ENCODE assay signal across 12 cellular contexts in genomic region chr21:41947596-41948403, GRCh38. TPM values are rescaled to one million over a fixed set of nuclear protein-coding genes. Genes with fewer than 3 reads are reported as not detected.
A peak's percentile ranks its signal among the peaks of the same experiment; 100 is the strongest.
DNase-seq lines count a peak whose midpoint lies in the region; ATAC-seq and TF ChIP-seq lines count a peak whose summit lies in the region.
"Had no signal": no experiment of that assay in that cellular context is flagged by ENCODE, and none has a peak within 500 bp of the region (broad histone marks: within the 10 kb centered on the region; RNA-seq: fewer than 3 reads in every experiment).

No MANE protein-coding gene starts in this region.

- no peak overlapping the region for H3K27ac Mint-ChIP-seq in endodermal cell

- ATAC-seq in Right ventricle myocardium inferior (peak; percentile 35), GM21447 (IDR thresholded peaks at IDR 0.05; ENCODE audit: unreplicated experiment) (no peak), GM21360 (IDR thresholded peaks at IDR 0.05; ENCODE audit: unreplicated experiment) (no peak)

- H3K36me3 ChIP-seq in esophagus squamous epithelium (peaks cover 0 to 4% (median 0%) of the 10 kb centered on the region in 3 donors), endodermal cell (ENCODE audit: control insufficient read depth, insufficient read depth, low read length) (no peaks in the 10 kb centered on the region)
- H3K36me3 ChIP-seq: pancreas had no signal

- TF ChIP-seq POLR2A in esophagus squamous epithelium (IDR thresholded peaks at IDR 0.05), result no peak

- no peak for DNase-seq in Right ventricle myocardium inferior (ENCODE audit: missing footprints)
- no peak for DNase-seq in cardiac septum (ENCODE audit: low spot score)
- DNase-seq in esophagus squamous epithelium (lab: John Stamatoyannopoulos, UW), result no peak
- peak; percentile 81 for DNase-seq in myocyte (ENCODE audit: low read depth)
- DNase-seq in NCI-H748 treated with DMSO at 0.1 percent for 48 hours (lab: John Stamatoyannopoulos, UW), result no peak
- DNase-seq in endodermal cell, result no peak
- DNase-seq: 8988T, amniotic stem cell, pancreas, PC-9 had no signal

- 39 to 48% methylated on average over 7 of the region's 14 CpGs for WGBS in esophagus squamous epithelium, 2 donors
- 92 to 96% methylated on average over 3 to 14 of the region's 14 CpGs for WGBS in endodermal cell (ENCODE audit: insufficient coverage in 1 of 2, insufficient read length in 1 of 2), 2 experiments

- H3K27ac ChIP-seq in esophagus squamous epithelium (peak overlapping the region; percentile 42 to 73 (median 64)), endodermal cell (ENCODE audit: low read depth, low read length) (no peak overlapping the region)
- H3K27ac ChIP-seq: pancreas, PC-9 had no signal

- H3K27me3 ChIP-seq in esophagus squamous epithelium (no peaks in the 10 kb centered on the region), endodermal cell (ENCODE audit: control insufficient read depth, insufficient read depth, low read length, poor library complexity, severe bottlenecking) (peaks cover 18% of the 10 kb centered on the region)
- H3K27me3 ChIP-seq: pancreas had no signal

- H3K9me3 Mint-ChIP-seq in endodermal cell, result no peaks in the 10 kb centered on the region

- H3K9ac ChIP-seq in endodermal cell (ENCODE audit: extremely low read depth, low read length, poor library complexity, severe bottlenecking), result no peak overlapping the region

- TF ChIP-seq CTCF in esophagus squamous epithelium (IDR thresholded peaks at IDR 0.05), result no peak
- TF ChIP-seq CTCF in endodermal cell (conservative IDR thresholded peaks at IDR 0.05), result no peak

- peaks cover 16% of the 10 kb centered on the region for H3K27me3 Mint-ChIP-seq in endodermal cell (ENCODE audit: insufficient read depth)

- H3K4me1 ChIP-seq in esophagus squamous epithelium, result peaks cover 20 to 58% (median 32%) of the 10 kb centered on the region in 3 donors
- peaks cover 15% of the 10 kb centered on the region for H3K4me1 ChIP-seq in endodermal cell (ENCODE audit: control insufficient read depth, insufficient read depth, low read length)

- H3K9me3 ChIP-seq in esophagus squamous epithelium, result no peaks in the 10 kb centered on the region
- no peaks in the 10 kb centered on the region for H3K9me3 ChIP-seq in endodermal cell (ENCODE audit: control insufficient read depth, low read length)
- H3K9me3 ChIP-seq: pancreas had no signal

- H3K4me3 Mint-ChIP-seq in endodermal cell, result no peak overlapping the region

- H3K4me3 ChIP-seq in esophagus squamous epithelium (peak overlapping the region in 1 of 4 donors; percentile 31), endodermal cell (ENCODE audit: low read length) (no peak overlapping the region)
- H3K4me3 ChIP-seq: pancreas, PC-9 had no signal

- H3K36me3 Mint-ChIP-seq in endodermal cell (ENCODE audit: low read depth), result no peaks in the 10 kb centered on the region

- peaks cover 37% of the 10 kb centered on the region for H3K4me1 Mint-ChIP-seq in endodermal cell

- intact Hi-C loops in Right ventricle myocardium inferior (cut with DNase I), result no loop called here
- intact Hi-C loops in cardiac septum (cut with DNase I), result no loop called here
- intact Hi-C loops in esophagus squamous epithelium (cut with DNase I), result no loop called here

RNA-seq across cellular contexts. Expression of gene C2CD2, which starts 6.0 kb away (rescaled TPM):
- total RNA-seq in Right ventricle myocardium inferior, result 7.0 TPM
- 7.7 TPM for total RNA-seq in cardiac septum
- 10 to 100 TPM; 13.6 to 21.2 (median 15.6) TPM for total RNA-seq in esophagus squamous epithelium
- 8.3 and 9.4 TPM in 2 replicates for total RNA-seq in myocyte
- polyA plus RNA-seq in myocyte (2012), result 9.4 TPM
- total RNA-seq in endodermal cell, result 10 to 100 TPM; 26.3 to 28.7 TPM
- 8.9 TPM for polyA plus RNA-seq in endodermal cell (2013, experiment 1 of 2)
- polyA plus RNA-seq in endodermal cell (2013, experiment 2 of 2), result 7.2 TPM
